ENCODE assay signal across 4 cellular contexts in genomic region chr3:111524486-111524885, GRCh38. TPM values are rescaled to one million over a fixed set of nuclear protein-coding genes. Genes with fewer than 3 reads are reported as not detected.
"Had no signal": no experiment of that assay in that cellular context is flagged by ENCODE, and none has a peak within 500 bp of the region (broad histone marks: within the 10 kb centered on the region; RNA-seq: fewer than 3 reads in every experiment).

No MANE protein-coding gene starts in this region.

RNA-seq across cellular contexts. Expression of gene CD96, which starts 17.5 kb away (rescaled TPM):
- total RNA-seq: dermis microvascular lymphatic vessel endothelial cell, endodermal cell, fibroblast of villous mesenchyme, frontal cortex had no signal
